In the genomic region with DNA sequence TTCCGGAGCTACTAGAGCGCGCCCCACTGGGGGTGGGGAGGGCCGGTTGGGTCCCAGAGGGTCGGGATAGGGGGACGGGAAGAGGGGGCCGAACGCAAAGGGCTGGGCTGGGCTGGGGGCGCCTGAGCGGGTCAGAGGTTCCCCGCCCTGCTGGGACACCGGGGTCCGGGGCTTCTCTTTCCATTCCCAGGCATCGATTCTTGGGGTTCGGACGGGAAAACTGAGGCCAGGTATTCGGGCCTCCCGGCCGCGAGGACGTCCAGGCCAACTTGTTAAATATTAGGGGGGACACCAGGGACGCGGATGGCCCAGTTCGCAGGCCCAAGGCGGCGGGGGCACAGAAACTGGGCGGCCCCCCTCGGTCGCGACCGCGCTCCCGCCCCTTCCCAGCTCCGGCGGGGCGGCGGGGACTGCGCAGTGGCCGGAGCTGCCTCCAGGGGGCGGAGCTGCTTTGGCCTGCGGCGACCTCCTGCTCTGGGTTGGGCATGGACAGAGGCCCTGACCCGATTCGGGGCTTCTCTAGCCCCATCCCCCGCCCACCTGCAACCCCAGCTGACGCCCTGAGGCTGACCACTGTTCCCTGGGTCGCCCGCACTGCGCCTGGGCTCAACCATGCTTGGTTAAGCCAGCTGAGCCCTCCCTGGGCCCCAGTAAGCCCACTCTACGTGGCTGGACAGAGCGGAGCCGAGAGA, we compare ENCODE assay signal across 8 cellular contexts. TPM values are rescaled to one million over a fixed set of nuclear protein-coding genes. Genes with fewer than 3 reads are reported as not detected.
DNase-seq lines count a peak whose midpoint lies in the region; ATAC-seq, FAIRE-seq and TF ChIP-seq lines count a peak whose summit lies in the region.

No MANE protein-coding gene starts in this region.

- peaks cover 38% of the 10 kb centered on the region for H3K79me2 ChIP-seq in GM12878 (ENCODE audit: control insufficient read depth, insufficient read depth, low read length)

- H3K4me1 ChIP-seq in GM12878 (ENCODE audit: control insufficient read depth, insufficient read depth, low read length): peaks cover 8% of the 10 kb centered on the region
- peaks cover 11 to 18% of the 10 kb centered on the region in 2 donors for H3K4me1 ChIP-seq in gastrocnemius medialis

- no peaks in the 10 kb centered on the region for H3K36me3 ChIP-seq in SK-N-MC (ENCODE audit: insufficient read depth, low read length)
- no peaks in the 10 kb centered on the region for H3K36me3 ChIP-seq in GM12878 (ENCODE audit: control insufficient read depth in 2 of 2, insufficient read depth in 2 of 2, low read length in 1 of 2)
- H3K36me3 ChIP-seq in gastrocnemius medialis: no peaks in the 10 kb centered on the region

- BruUV-seq in GM12878 (replicated peaks; lab: Mats Ljungman, UMichigan): TSS peak; percentile 95

- TF ChIP-seq EP300 in GM12878 (IDR thresholded peaks at IDR 0.05; ENCODE audit: borderline replicate concordance in 1 of 2, control insufficient read depth in 1 of 2, low read depth in 2 of 2, low read length in 2 of 2): 0 out of 4 replicates have a peak, but pooled peaks of 1 of the 2 experiments have one; percentile 26

- H4K20me1 ChIP-seq in GM12878 (ENCODE audit: control insufficient read depth, insufficient read depth): peaks cover 6% of the 10 kb centered on the region; the same call in 1 of the 2 replicates

- in situ Hi-C loops in GM12878 (cut with MboI): loop anchor here (25.0 kb wide), 1 partner anchor 1498 kb away; a partner anchor contains a TSS
- in situ Hi-C loops in gastrocnemius medialis (cut with MboI; ENCODE audit: low sequenced_read_pairs in 4 of 4): no loop called here

- TF ChIP-seq RAD21 in GM12878 (IDR thresholded peaks at IDR 0.05; ENCODE audit: insufficient read depth, low read depth, low read length): peak; percentile 68

- H3K9me3 ChIP-seq in AG04450 (ENCODE audit: control insufficient read depth, insufficient read depth, low read length) (no peaks in the 10 kb centered on the region), SK-N-MC (ENCODE audit: low read depth, low read length) (no peaks in the 10 kb centered on the region), GM12878 (replicated peaks; ENCODE audit: control insufficient read depth, insufficient read depth, low read length) (no peaks in the 10 kb centered on the region), gastrocnemius medialis (no peaks in the 10 kb centered on the region)

- RAD21 ChIA-PET in GM12878 (lab: Charles Lee; ENCODE audit: unreplicated experiment): interaction anchor here (0.6 to 1.5 kb wide), 15 partner anchors 8 to 287 kb away, joined by 3 to 16 read pairs (median 4); a partner anchor contains a TSS

- TF ChIP-seq CTCF in AG04450 (IDR thresholded peaks at IDR 0.05; ENCODE audit: low read depth, low read length) (peak; percentile 63), GM12878 (IDR thresholded peaks at IDR 0.05 in 2 of 3, conservative IDR thresholded peaks at IDR 0.05 in 1 of 3; ENCODE audit: control insufficient read depth in 2 of 3, extremely low read depth in 1 of 3, insufficient read depth in 1 of 3, low read depth in 3 of 3, low read length in 3 of 3) (peak; percentile 70 to 82 (median 77)), gastrocnemius medialis (IDR thresholded peaks at IDR 0.05 in 4 of 5, conservative IDR thresholded peaks at IDR 0.05 in 1 of 5) (peak; percentile 39 to 89 (median 78))

- H3K9ac ChIP-seq in SK-N-MC (ENCODE audit: insufficient read length) (peak overlapping the region; percentile 98), GM12878 (ENCODE audit: control insufficient read depth, insufficient read depth, low read length) (peak overlapping the region; percentile 96)

- H3K27me3 ChIP-seq in AG04450 (ENCODE audit: control insufficient read depth, insufficient read depth, low read length): no peaks in the 10 kb centered on the region
- H3K27me3 ChIP-seq in GM12878 (replicated peaks in 1 of 2; ENCODE audit: control insufficient read depth in 2 of 2, insufficient read depth in 2 of 2, low read length in 1 of 2): no peaks in the 10 kb centered on the region
- H3K27me3 ChIP-seq in gastrocnemius medialis: peaks cover 0 to 8% (median 6%) of the 10 kb centered on the region in 3 donors

- CTCF ChIA-PET in AG04450 (lab: Charles Lee) (interaction anchor here (0.5 to 2.1 kb wide), 8 partner anchors 10 to 287 kb away, joined by 3 to 9 read pairs (median 4); a partner anchor contains a TSS), GM12878 (lab: Yijun Ruan, JAX) (interaction anchor here (0.7 to 1.6 kb wide), 14 partner anchors 11 to 219 kb away, joined by 3 to 19 read pairs (median 4); a partner anchor contains a TSS)

- POLR2A ChIA-PET in AG04450 (lab: Yijun Ruan, JAX): interaction anchor here (0.6 to 1.4 kb wide), 4 partner anchors 10 to 596 kb away, joined by 3 to 19 read pairs (median 4); a partner anchor contains a TSS
- POLR2A ChIA-PET in GM12878 (lab: Charles Lee): interaction anchor here (0.6 to 2.0 kb wide), 10 partner anchors 10 to 406 kb away, joined by 3 to 11 read pairs (median 4); a partner anchor contains a TSS

- H3K27ac ChIP-seq in AG04450 (ENCODE audit: low read depth, low read length) (peak overlapping the region; percentile 73), SK-N-MC (peak overlapping the region; percentile 96), GM12878 (ENCODE audit: control insufficient read depth, insufficient read depth) (peak overlapping the region; percentile 95), gastrocnemius medialis (peak overlapping the region; percentile 76 to 92 (median 84))

- H3K4me2 ChIP-seq in GM12878 (ENCODE audit: control insufficient read depth, insufficient read depth): peak overlapping the region; percentile 81

- peak overlapping the region; percentile 77; the same call in 1 of the 2 replicates for H2AFZ ChIP-seq in GM12878 (ENCODE audit: control insufficient read depth, low read depth, low read length)

- H3K4me3 ChIP-seq in AG04450 (ENCODE audit: low read depth, low read length) (peak overlapping the region; percentile 73), SK-N-MC (peak overlapping the region; percentile 96), GM12878 (peak overlapping the region; percentile 93), iPS-11a (ENCODE audit: low read depth, low read length) (peak overlapping the region; percentile 61), gastrocnemius medialis (peak overlapping the region; percentile 67 to 95 (median 82))

- SMC1A ChIA-PET in GM12878 (lab: Charles Lee; ENCODE audit: uncharacterized antibody, unreplicated experiment): interaction anchor here (1.0 to 2.5 kb wide), 3 partner anchors 10 to 39 kb away, joined by 4 to 9 read pairs (median 6); no protein-coding TSS in a partner anchor

- DNase-seq in AG04450 (ENCODE audit: low read depth, low spot score) (no peak), SK-N-MC (ENCODE audit: low read depth, low spot score) (no peak), GM12878 (ENCODE audit: low read depth, low spot score) (no peak), gastrocnemius medialis (peak; percentile 46 to 53), inferior parietal cortex (ENCODE audit: extremely low spot score) (no peak)

- 1% methylated on average over 40 of the region's 52 CpGs for WGBS in GM12878 (ENCODE audit: insufficient coverage, insufficient replicate concordance, low lambda C conversion rate, missing lambda C conversion rate)

- intact Hi-C loops in GM12878 (cut with micrococcal nuclease; ENCODE audit: unreplicated experiment) (loop anchor here (1.0 to 2.0 kb wide), 2 partner anchors 41 to 64 kb away; a partner anchor contains a TSS), gastrocnemius medialis (cut with DNase I; ENCODE audit: low total_unique reads) (loop anchor here (1.0 to 10.0 kb wide), 2 partner anchors 41 to 480 kb away; a partner anchor contains a TSS)

- peak; percentile 88 for FAIRE-seq in GM12878 (lab: Jason Lieb, UNC)

- TF ChIP-seq POLR2A in GM15510 (IDR thresholded peaks at IDR 0.05; ENCODE audit: borderline replicate concordance, extremely low read depth, insufficient read length) (peak; percentile 38), GM12878 (IDR thresholded peaks at IDR 0.05; ENCODE audit: low read depth, low read length) (peak; percentile 56), gastrocnemius medialis (IDR thresholded peaks at IDR 0.05) (peak in 1 of 2 donors; percentile 14)

- ATAC-seq in HG03457 (IDR thresholded peaks at IDR 0.05; ENCODE audit: unreplicated experiment): peak; percentile 27
- ATAC-seq in GM12878: peak; percentile 84
- ATAC-seq in gastrocnemius medialis: peak; percentile 32 to 46

RNA-seq across cellular contexts. Expression of a gene that starts 1.2 kb away (rescaled TPM):
- polyA plus RNA-seq in AG04450 (2011; rRNA removed) (3.4 and 4.4 TPM in 2 replicates), GM12878 (2011; rRNA removed) (0.89 and 1.6 TPM in 2 replicates), GM12878 (2014; fragmentation: Illumina TruSeq; extraction: Trizol) (0.57 and 2.6 TPM in 2 replicates), GM12878 (2014; fragmentation: Nextera tagmentation; extraction: Ambion mirVana) (under 1 TPM; 0.03 to 0.24 TPM), GM12878 (2014; rRNA removed) (13.4 and 13.7 TPM in 2 replicates), GM12878 (2016; fragmentation: Nextera tagmentation; extraction: Ambion mirVana) (1 to 10 TPM; 2.1 to 2.5 TPM)
- 2.7 and 3.0 TPM in 2 replicates for polyA minus RNA-seq in AG04450 (2011; rRNA and poly(A)+ RNA removed)
- 4.1 and 5.1 TPM in 2 replicates for total RNA-seq in GM12878 (2013; cell fraction: nucleolus; rRNA removed)
- total RNA-seq in GM12878 (2014; rRNA removed) (5.4 and 6.2 TPM in 2 replicates), GM12878 (2014; rRNA removed; fragmentation: Illumina TruSeq; extraction: Trizol) (2.2 and 2.6 TPM in 2 replicates), GM12878 (2021) (37.6 and 41.2 TPM in 2 replicates), gastrocnemius medialis (1 to 10 TPM in 3 of 4 donors, under 1 TPM in 1; 0.58 to 4.0 (median 1.4) TPM)
- polyA plus RNA-seq in GM12878 (2011; ENCODE audit: low read depth): 2.1 TPM
- polyA plus RNA-seq in GM12878 (2011; cell fraction: cytosol; rRNA removed): 4.1 and 7.5 TPM in 2 replicates
- polyA plus RNA-seq in GM12878 (2011; cell fraction: nucleus; rRNA removed): 11.3 and 26.9 TPM in 2 replicates
- 9.1 and 13.8 TPM in 2 replicates for polyA plus RNA-seq in GM12878 (2012)
- polyA minus RNA-seq in GM12878 (2011; rRNA and poly(A)+ RNA removed): 0.59 and 1.9 TPM in 2 replicates
- 4.9 and 7.4 TPM in 2 replicates for polyA minus RNA-seq in GM12878 (2011; cell fraction: cytosol; rRNA and poly(A)+ RNA removed)
- polyA minus RNA-seq in GM12878 (2011; cell fraction: nucleus; rRNA and poly(A)+ RNA removed): 1.5 and 6.3 TPM in 2 replicates

RNA-seq across cellular contexts. Expression of a gene that starts 16.3 kb away (rescaled TPM):
- 5.4 and 8.4 TPM in 2 replicates for polyA plus RNA-seq in AG04450 (2011; rRNA removed)
- 7.1 and 9.0 TPM in 2 replicates for polyA minus RNA-seq in AG04450 (2011; rRNA and poly(A)+ RNA removed)
- 47.1 and 50.6 TPM in 2 replicates for total RNA-seq in GM12878 (2013; cell fraction: nucleolus; rRNA removed)
- total RNA-seq in GM12878 (2014; rRNA removed): 5.2 and 11.7 TPM in 2 replicates
- total RNA-seq in GM12878 (2014; rRNA removed; fragmentation: Illumina TruSeq; extraction: Trizol): 6.4 and 8.5 TPM in 2 replicates
- total RNA-seq in GM12878 (2021): 38.1 and 45.2 TPM in 2 replicates
- polyA plus RNA-seq in GM12878 (2011; ENCODE audit: low read depth): 8.9 TPM
- polyA plus RNA-seq in GM12878 (2011; rRNA removed): 2.7 and 9.5 TPM in 2 replicates
- 16.1 and 17.2 TPM in 2 replicates for polyA plus RNA-seq in GM12878 (2011; cell fraction: cytosol; rRNA removed)
- 52.3 and 81.1 TPM in 2 replicates for polyA plus RNA-seq in GM12878 (2011; cell fraction: nucleus; rRNA removed)
- polyA plus RNA-seq in GM12878 (2012): 23.8 and 34.3 TPM in 2 replicates
- polyA plus RNA-seq in GM12878 (2014; fragmentation: Illumina TruSeq; extraction: Trizol): 4.0 and 8.2 TPM in 2 replicates
- polyA plus RNA-seq in GM12878 (2014; fragmentation: Nextera tagmentation; extraction: Ambion mirVana): under 1 TPM; 0.03 to 0.64 TPM
- 31.3 and 38.2 TPM in 2 replicates for polyA plus RNA-seq in GM12878 (2014; rRNA removed)
- polyA plus RNA-seq in GM12878 (2016; fragmentation: Nextera tagmentation; extraction: Ambion mirVana): 1 to 10 TPM; 3.7 to 8.4 TPM
- polyA minus RNA-seq in GM12878 (2011; rRNA and poly(A)+ RNA removed): 9.6 and 10.0 TPM in 2 replicates
- 10.0 and 14.4 TPM in 2 replicates for polyA minus RNA-seq in GM12878 (2011; cell fraction: cytosol; rRNA and poly(A)+ RNA removed)
- polyA minus RNA-seq in GM12878 (2011; cell fraction: nucleus; rRNA and poly(A)+ RNA removed): 7.4 and 15.0 TPM in 2 replicates
- 10 to 100 TPM; 10.8 to 28.5 (median 20.5) TPM for total RNA-seq in gastrocnemius medialis

RNA-seq across cellular contexts. Expression of a gene that starts 20.7 kb away (rescaled TPM):
- polyA plus RNA-seq in AG04450 (2011; rRNA removed) (30.8 and 54.5 TPM in 2 replicates), GM12878 (2011; rRNA removed) (7.7 and 25.3 TPM in 2 replicates), GM12878 (2014; fragmentation: Illumina TruSeq; extraction: Trizol) (0.87 and 2.5 TPM in 2 replicates), GM12878 (2014; fragmentation: Nextera tagmentation; extraction: Ambion mirVana) (under 1 TPM in 1 of 2 experiments, not detected in 1; 0.13 TPM), GM12878 (2014; rRNA removed) (84.5 and 105 TPM in 2 replicates), GM12878 (2016; fragmentation: Nextera tagmentation; extraction: Ambion mirVana) (10 to 100 TPM; 28.8 to 45.7 TPM)
- polyA minus RNA-seq in AG04450 (2011; rRNA and poly(A)+ RNA removed): 8.1 TPM in 2 replicates
- total RNA-seq in GM12878 (2013; cell fraction: nucleolus; rRNA removed): 25.8 and 29.5 TPM in 2 replicates
- total RNA-seq in GM12878 (2014; rRNA removed) (109 and 126 TPM in 2 replicates), GM12878 (2014; rRNA removed; fragmentation: Illumina TruSeq; extraction: Trizol) (5.6 and 7.0 TPM in 2 replicates), GM12878 (2021) (72.6 and 77.6 TPM in 2 replicates), gastrocnemius medialis (10 to 100 TPM; 49.4 to 87.7 (median 70.8) TPM)
- 8.6 TPM for polyA plus RNA-seq in GM12878 (2011; ENCODE audit: low read depth)
- 45.6 and 92.1 TPM in 2 replicates for polyA plus RNA-seq in GM12878 (2011; cell fraction: cytosol; rRNA removed)
- polyA plus RNA-seq in GM12878 (2011; cell fraction: nucleus; rRNA removed): 158 and 188 TPM in 2 replicates
- polyA plus RNA-seq in GM12878 (2012): 36.2 and 44.0 TPM in 2 replicates
- 22.4 and 32.0 TPM in 2 replicates for polyA minus RNA-seq in GM12878 (2011; rRNA and poly(A)+ RNA removed)
- 21.4 and 26.9 TPM in 2 replicates for polyA minus RNA-seq in GM12878 (2011; cell fraction: cytosol; rRNA and poly(A)+ RNA removed)
- 13.5 and 18.1 TPM in 2 replicates for polyA minus RNA-seq in GM12878 (2011; cell fraction: nucleus; rRNA and poly(A)+ RNA removed)

RNA-seq across cellular contexts. Expression of a gene that starts 40.6 kb away (rescaled TPM):
- polyA plus RNA-seq in AG04450 (2011; rRNA removed) (0.35 and 0.55 TPM in 2 replicates), GM12878 (2011; rRNA removed) (0.13 and 0.46 TPM in 2 replicates), GM12878 (2014; fragmentation: Illumina TruSeq; extraction: Trizol) (not detected in 2 replicates), GM12878 (2014; fragmentation: Nextera tagmentation; extraction: Ambion mirVana) (not detected), GM12878 (2014; rRNA removed) (11.0 and 13.2 TPM in 2 replicates), GM12878 (2016; fragmentation: Nextera tagmentation; extraction: Ambion mirVana) (1 to 10 TPM; 7.7 to 8.9 TPM)
- 0.17 and 0.37 TPM in 2 replicates for polyA minus RNA-seq in AG04450 (2011; rRNA and poly(A)+ RNA removed)
- total RNA-seq in GM12878 (2013; cell fraction: nucleolus; rRNA removed): 26.1 and 30.8 TPM in 2 replicates
- total RNA-seq in GM12878 (2014; rRNA removed) (3.8 and 5.6 TPM in 2 replicates), GM12878 (2014; rRNA removed; fragmentation: Illumina TruSeq; extraction: Trizol) (0.27 TPM in 1 of 2 replicates, not detected in the other), GM12878 (2021) (11.6 and 11.8 TPM in 2 replicates), gastrocnemius medialis (1 to 10 TPM; 2.1 to 3.6 (median 3.1) TPM)
- polyA plus RNA-seq in GM12878 (2011; ENCODE audit: low read depth): 0.54 TPM
- 1.1 and 2.1 TPM in 2 replicates for polyA plus RNA-seq in GM12878 (2011; cell fraction: cytosol; rRNA removed)
- polyA plus RNA-seq in GM12878 (2011; cell fraction: nucleus; rRNA removed): 5.4 and 12.3 TPM in 2 replicates
- polyA plus RNA-seq in GM12878 (2012): 3.0 and 3.7 TPM in 2 replicates
- 0.62 TPM in 1 of 2 replicates, not detected in the other for polyA minus RNA-seq in GM12878 (2011; rRNA and poly(A)+ RNA removed)
- 1.1 and 1.5 TPM in 2 replicates for polyA minus RNA-seq in GM12878 (2011; cell fraction: cytosol; rRNA and poly(A)+ RNA removed)
- 1.9 and 4.9 TPM in 2 replicates for polyA minus RNA-seq in GM12878 (2011; cell fraction: nucleus; rRNA and poly(A)+ RNA removed)

RNA-seq across cellular contexts. Expression of a gene that starts 40.6 kb away (rescaled TPM):
- polyA plus RNA-seq in AG04450 (2011; rRNA removed) (6.7 and 10.7 TPM in 2 replicates), GM12878 (2011; rRNA removed) (2.7 and 5.6 TPM in 2 replicates), GM12878 (2014; fragmentation: Illumina TruSeq; extraction: Trizol) (5.1 and 8.7 TPM in 2 replicates), GM12878 (2014; fragmentation: Nextera tagmentation; extraction: Ambion mirVana) (1 to 10 TPM in 1 of 2 experiments, under 1 TPM in 1; 0.63 to 2.3 TPM), GM12878 (2014; rRNA removed) (24.4 and 33.2 TPM in 2 replicates), GM12878 (2016; fragmentation: Nextera tagmentation; extraction: Ambion mirVana) (10 to 100 TPM; 33.8 to 34.4 TPM)
- 9.7 and 12.6 TPM in 2 replicates for polyA minus RNA-seq in AG04450 (2011; rRNA and poly(A)+ RNA removed)
- total RNA-seq in GM12878 (2013; cell fraction: nucleolus; rRNA removed): 42.9 and 44.9 TPM in 2 replicates
- total RNA-seq in GM12878 (2014; rRNA removed) (16.9 and 19.3 TPM in 2 replicates), GM12878 (2014; rRNA removed; fragmentation: Illumina TruSeq; extraction: Trizol) (6.5 and 7.0 TPM in 2 replicates), GM12878 (2021) (34.7 and 38.7 TPM in 2 replicates), gastrocnemius medialis (10 to 100 TPM; 18.8 to 38.4 (median 26.7) TPM)
- 8.1 TPM for polyA plus RNA-seq in GM12878 (2011; ENCODE audit: low read depth)
- 6.9 and 10.0 TPM in 2 replicates for polyA plus RNA-seq in GM12878 (2011; cell fraction: cytosol; rRNA removed)
- polyA plus RNA-seq in GM12878 (2011; cell fraction: nucleus; rRNA removed): 28.6 and 39.7 TPM in 2 replicates
- polyA plus RNA-seq in GM12878 (2012): 21.9 and 26.7 TPM in 2 replicates
- polyA minus RNA-seq in GM12878 (2011; rRNA and poly(A)+ RNA removed): 3.1 and 15.0 TPM in 2 replicates
- 7.0 and 10.7 TPM in 2 replicates for polyA minus RNA-seq in GM12878 (2011; cell fraction: cytosol; rRNA and poly(A)+ RNA removed)
- 9.1 and 17.2 TPM in 2 replicates for polyA minus RNA-seq in GM12878 (2011; cell fraction: nucleus; rRNA and poly(A)+ RNA removed)

Comparison
In these comparisons a context has a peak if more than half of its experiments do, and no peak if none do; other contexts are left out.
1. DNase-seq: peak in gastrocnemius medialis (2 of 2); none in AG04450 (single experiment), SK-N-MC (single experiment), GM12878 (single experiment) and inferior parietal cortex (single experiment).
2. ATAC-seq: peak in every context shown above with its lines; median percentile 84 in GM12878; 39 in gastrocnemius medialis; 27 in HG03457.
3. Peak in every context shown above with its lines, with median percentiles within 50 percentile points of each other: H3K27ac ChIP-seq, H3K4me3 ChIP-seq and CTCF ChIP-seq.